28 cellular contexts compared by ENCODE assay signal in genomic region chrX:38850807-38851533, GRCh38. TPM values are rescaled to one million over a fixed set of nuclear protein-coding genes. Genes with fewer than 3 reads are reported as not detected.
DNase-seq lines count a peak whose midpoint lies in the region; ATAC-seq and TF ChIP-seq lines count a peak whose summit lies in the region.
"Had no signal": no experiment of that assay in that cellular context is flagged by ENCODE, and none has a peak within 500 bp of the region (broad histone marks: within the 10 kb centered on the region; RNA-seq: fewer than 3 reads in every experiment).

No MANE protein-coding gene starts in this region.

- H3K4me1 Mint-ChIP-seq in Calu3 (ENCODE audit: low read depth, unreplicated experiment) = peaks cover 21% of the 10 kb centered on the region

- no peaks in the 10 kb centered on the region for H3K9me2 ChIP-seq in neural cell (ENCODE audit: insufficient read depth, low read length)

- H3K9me3 Mint-ChIP-seq in Calu3 (ENCODE audit: low read depth, unreplicated experiment) = no peaks in the 10 kb centered on the region
- H3K9me3 Mint-ChIP-seq: HFFc6 had no signal

- no peaks in the 10 kb centered on the region for H3K79me2 ChIP-seq in neural cell (replicated peaks; ENCODE audit: insufficient read depth, low read length)

- H3K4me2 ChIP-seq in neural cell (ENCODE audit: low read length) = no peak overlapping the region

- no peaks in the 10 kb centered on the region for H3K36me3 Mint-ChIP-seq in Calu3 (ENCODE audit: insufficient read depth, unreplicated experiment)
- H3K36me3 Mint-ChIP-seq: CD14-positive monocyte had no signal

- H3K4me1 ChIP-seq in heart right ventricle = no peaks in the 10 kb centered on the region
- H3K4me1 ChIP-seq: BE2C had no signal

- H3K9me3 ChIP-seq in heart right ventricle = no peaks in the 10 kb centered on the region
- no peaks in the 10 kb centered on the region for H3K9me3 ChIP-seq in neural cell (ENCODE audit: low read length)
- H3K9me3 ChIP-seq: BE2C, HAP-1, MG63 had no signal

- H4K20me1 ChIP-seq in neural cell (ENCODE audit: insufficient read depth) = no peaks in the 10 kb centered on the region

- no peak overlapping the region for H3K4me3 Mint-ChIP-seq in Calu3 (ENCODE audit: low read depth, unreplicated experiment)
- H3K4me3 Mint-ChIP-seq: CD14-positive monocyte, HFFc6 had no signal

- no peak for TF ChIP-seq EP300 in neural cell (conservative IDR thresholded peaks at IDR 0.05; ENCODE audit: poor library complexity, severe bottlenecking)

- H3F3A ChIP-seq in neural cell (ENCODE audit: insufficient read depth, low read length, poor library complexity, severe bottlenecking) = no peaks in the 10 kb centered on the region

- H3K27ac Mint-ChIP-seq in Calu3 (ENCODE audit: unreplicated experiment) = no peak overlapping the region
- H3K27ac Mint-ChIP-seq: CD14-positive monocyte, HFFc6 had no signal

- H3K27me3 ChIP-seq in heart right ventricle (peaks cover 0 to 11% (median 0%) of the 10 kb centered on the region in 7 donors), neural cell (ENCODE audit: insufficient read depth, low read depth, low read length) (no peaks in the 10 kb centered on the region)
- H3K27me3 ChIP-seq: BE2C, MG63 had no signal

- H3K27ac ChIP-seq in heart right ventricle (peak overlapping the region in 7 of 10 donors; percentile 35 to 76 (median 46)), neural cell (ENCODE audit: low read length) (no peak overlapping the region), temporal lobe (ENCODE audit: low read depth, low read length) (peak overlapping the region; percentile 73)
- H3K27ac ChIP-seq: SK-N-MC had no signal

- intact Hi-C loops in Right ventricle myocardium superior (cut with DNase I) = loop anchor here (10.0 kb wide), 1 partner anchor 46 kb away; the partner anchor contains the start of gene MID1IP1
- intact Hi-C loops in cardiac septum (cut with DNase I) = no loop called here
- intact Hi-C loops in heart right ventricle (cut with DNase I) = no loop called here
- intact Hi-C loops in Calu3 (cut with micrococcal nuclease; ENCODE audit: unreplicated experiment) = no loop called here

- peak; percentile 86 for ATAC-seq in Right ventricle myocardium superior (ENCODE audit: poor library complexity)
- peak in 7 of 8 donors; percentile 23 to 91 (median 64) for ATAC-seq in heart right ventricle
- ATAC-seq in HG03378 (IDR thresholded peaks at IDR 0.05; ENCODE audit: unreplicated experiment) = no peak

- H3K36me3 ChIP-seq in heart right ventricle (no peaks in the 10 kb centered on the region), neural cell (ENCODE audit: insufficient read depth, low read length) (no peaks in the 10 kb centered on the region)
- H3K36me3 ChIP-seq: BE2C, HAP-1, MG63 had no signal

- no TSS peak for BruUV-seq in Calu3 (replicated peaks; lab: Mats Ljungman, UMichigan)

- TF ChIP-seq RAD21 in neural cell (conservative IDR thresholded peaks at IDR 0.05) = no peak

- CTCF ChIA-PET in Calu3 (lab: Charles Lee) = no interaction called here

- H3K4me3 ChIP-seq in heart right ventricle = no peak overlapping the region
- no peak overlapping the region for H3K4me3 ChIP-seq in neural cell (ENCODE audit: low read length)
- H3K4me3 ChIP-seq: HAP-1, MG63, SK-N-MC had no signal

- no peak for TF ChIP-seq CTCF in heart right ventricle (IDR thresholded peaks at IDR 0.05)
- TF ChIP-seq CTCF in neural cell (IDR thresholded peaks at IDR 0.05; ENCODE audit: poor library complexity, severe bottlenecking) = no peak
- no peak for TF ChIP-seq CTCF in Calu3 (IDR thresholded peaks at IDR 0.05; ENCODE audit: unreplicated experiment)

- DNase-seq in Right ventricle myocardium superior (no peak), cardiac septum (ENCODE audit: low spot score) (no peak), heart right ventricle (no peak), Calu3 (no peak)
- DNase-seq in activated CD4-positive, alpha-beta T cell treated with anti-CD3 and anti-CD28 coated beads, Interleukin-2, amount 50 U/mL, for 48 hours = no peak
- DNase-seq: 8988T, ACHN, BE2C, DMS153, GOT3, HFFc6, IMR-90, KG1, MG63, NCI-H1048, NCI-H1417, NCI-H1694, NCI-H2029 treated with DMSO at 0.1 percent for 48 hours, NCI-H446 treated with DMSO at 0.1 percent for 48 hours, NCI-H526, RPMI8226, SHP77 treated with DMSO at 0.1 percent for 48 hours had no signal

- no peak overlapping the region for H3K9ac ChIP-seq in neural cell (ENCODE audit: low read length)

- H2AFZ ChIP-seq in neural cell (ENCODE audit: low read depth, low read length) = no peak overlapping the region

- WGBS in heart right ventricle, 2 donors = 55 to 72% methylated on average over 6 of the region's 6 CpGs

- H3K27me3 Mint-ChIP-seq in Calu3 (ENCODE audit: unreplicated experiment) = no peaks in the 10 kb centered on the region

TF ChIP-seq in neural cell, 6 proteins besides CTCF, POLR2A, EP300 and RAD21:
- TF ChIP-seq POLR2AphosphoS5 (IDR thresholded peaks at IDR 0.05) (peak; percentile 42), EZH2 (IDR thresholded peaks at IDR 0.05; ENCODE audit: borderline replicate concordance, insufficient read depth, low read length, poor library complexity, severe bottlenecking) (no peak)
- TF ChIP-seq, protein P1, sequence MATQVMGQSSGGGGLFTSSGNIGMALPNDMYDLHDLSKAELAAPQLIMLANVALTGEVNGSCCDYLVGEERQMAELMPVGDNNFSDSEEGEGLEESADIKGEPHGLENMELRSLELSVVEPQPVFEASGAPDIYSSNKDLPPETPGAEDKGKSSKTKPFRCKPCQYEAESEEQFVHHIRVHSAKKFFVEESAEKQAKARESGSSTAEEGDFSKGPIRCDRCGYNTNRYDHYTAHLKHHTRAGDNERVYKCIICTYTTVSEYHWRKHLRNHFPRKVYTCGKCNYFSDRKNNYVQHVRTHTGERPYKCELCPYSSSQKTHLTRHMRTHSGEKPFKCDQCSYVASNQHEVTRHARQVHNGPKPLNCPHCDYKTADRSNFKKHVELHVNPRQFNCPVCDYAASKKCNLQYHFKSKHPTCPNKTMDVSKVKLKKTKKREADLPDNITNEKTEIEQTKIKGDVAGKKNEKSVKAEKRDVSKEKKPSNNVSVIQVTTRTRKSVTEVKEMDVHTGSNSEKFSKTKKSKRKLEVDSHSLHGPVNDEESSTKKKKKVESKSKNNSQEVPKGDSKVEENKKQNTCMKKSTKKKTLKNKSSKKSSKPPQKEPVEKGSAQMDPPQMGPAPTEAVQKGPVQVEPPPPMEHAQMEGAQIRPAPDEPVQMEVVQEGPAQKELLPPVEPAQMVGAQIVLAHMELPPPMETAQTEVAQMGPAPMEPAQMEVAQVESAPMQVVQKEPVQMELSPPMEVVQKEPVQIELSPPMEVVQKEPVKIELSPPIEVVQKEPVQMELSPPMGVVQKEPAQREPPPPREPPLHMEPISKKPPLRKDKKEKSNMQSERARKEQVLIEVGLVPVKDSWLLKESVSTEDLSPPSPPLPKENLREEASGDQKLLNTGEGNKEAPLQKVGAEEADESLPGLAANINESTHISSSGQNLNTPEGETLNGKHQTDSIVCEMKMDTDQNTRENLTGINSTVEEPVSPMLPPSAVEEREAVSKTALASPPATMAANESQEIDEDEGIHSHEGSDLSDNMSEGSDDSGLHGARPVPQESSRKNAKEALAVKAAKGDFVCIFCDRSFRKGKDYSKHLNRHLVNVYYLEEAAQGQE (IDR thresholded peaks at IDR 0.05; ENCODE audit: borderline replicate concordance) = peak; percentile 91

RNA-seq across cellular contexts. Expression of gene MID1IP1, which starts 49.7 kb away (rescaled TPM):
- total RNA-seq in Right ventricle myocardium superior (57.4 TPM), cardiac septum (31.4 TPM), heart right ventricle (100 to 1,000 TPM in 1 of 10 donors, 10 to 100 TPM in 9; 15.2 to 171 (median 26.9) TPM), temporal lobe (16.5 TPM), Calu3 (2022) (46.7 and 53.5 TPM in 2 replicates)
- polyA plus RNA-seq in heart right ventricle (10 to 100 TPM; 20.0 to 30.9 TPM), neural cell (8.2 and 11.1 TPM in 2 replicates)
- 6.7 and 8.5 TPM in 2 replicates for polyA minus RNA-seq in neural cell
